ENCODE assay signal across 8 cellular contexts in genomic region chr19:21568816-21569496, GRCh38.
DNase-seq lines count a peak whose midpoint lies in the region; ATAC-seq and TF ChIP-seq lines count a peak whose summit lies in the region.

No MANE protein-coding gene starts in this region.

- in situ Hi-C loops in transverse colon (cut with MboI; ENCODE audit: low pct_ligation_motif_present in 1 of 4, low pct_unique_long_range_greater_than_20kb in 1 of 4, low sequenced_read_pairs in 3 of 4) (no loop called here), GM13977 (cut with MboI; ENCODE audit: low pct_unique_long_range_greater_than_20kb, low sequenced_read_pairs, unreplicated experiment) (no loop called here)

- no peaks in the 10 kb centered on the region for H3K27me3 ChIP-seq in gastroesophageal sphincter
- no peaks in the 10 kb centered on the region for H3K27me3 ChIP-seq in transverse colon

- no peaks in the 10 kb centered on the region for H3K36me3 ChIP-seq in gastroesophageal sphincter
- H3K36me3 ChIP-seq in transverse colon = no peaks in the 10 kb centered on the region

- peak; percentile 65 for DNase-seq in GM04503 (ENCODE audit: low read depth)
- peak; percentile 97 for DNase-seq in NCI-H748 (lab: John Stamatoyannopoulos, UW; ENCODE audit: unreplicated experiment)
- DNase-seq in activated effector memory CD4-positive, alpha-beta T cell treated with Interleukin-2 at 50 U/mL for 16 hours = peak; percentile 55
- peak; percentile 91 for DNase-seq in putamen (ENCODE audit: low spot score)
- DNase-seq in transverse colon = peak; percentile 81
- DNase-seq in GM13977 (ENCODE audit: low spot score) = no peak

- H3K4me1 ChIP-seq in gastroesophageal sphincter (no peaks in the 10 kb centered on the region), transverse colon (no peaks in the 10 kb centered on the region)

- H3K4me3 ChIP-seq in gastroesophageal sphincter (peak overlapping the region; percentile 29 to 52), transverse colon (peak overlapping the region in 3 of 4 donors; percentile 35 to 51 (median 46))

- TF ChIP-seq POLR2A in gastroesophageal sphincter (IDR thresholded peaks at IDR 0.05) (peak in 1 of 2 donors; percentile 40), transverse colon (IDR thresholded peaks at IDR 0.05) (no peak)

- TF ChIP-seq CTCF in gastroesophageal sphincter (IDR thresholded peaks at IDR 0.05) (no peak), transverse colon (IDR thresholded peaks at IDR 0.05) (no peak), GM13977 (IDR thresholded peaks at IDR 0.05; ENCODE audit: extremely low read depth, insufficient read depth, missing control alignments) (no peak)

- intact Hi-C loops in transverse colon (cut with DNase I; ENCODE audit: low total_unique reads) = no loop called here

- no peak for TF ChIP-seq EP300 in gastroesophageal sphincter (IDR thresholded peaks at IDR 0.05)
- no peak for TF ChIP-seq EP300 in transverse colon (IDR thresholded peaks at IDR 0.05; ENCODE audit: low read depth)

- WGBS in gastroesophageal sphincter (ENCODE audit: low coverage in 1 of 2), 2 donors = 45% methylated on average over 19 of the region's 21 CpGs; no CpG with 5 or more reads in 1 of the 2 donors
- 38 to 70% methylated on average over 4 to 21 of the region's 21 CpGs for WGBS in transverse colon (ENCODE audit: low coverage in 1 of 2), 2 donors

- ATAC-seq in gastroesophageal sphincter = peak; percentile 99
- no peak for ATAC-seq in GM21528 (IDR thresholded peaks at IDR 0.05; ENCODE audit: low FRiP score, unreplicated experiment)

- H3K9me3 ChIP-seq in gastroesophageal sphincter = peaks cover 0 to 31% (median 0%) of the 10 kb centered on the region in 3 donors
- H3K9me3 ChIP-seq in transverse colon = peaks cover 3 to 34% of the 10 kb centered on the region in 2 donors

- H3K27ac ChIP-seq in gastroesophageal sphincter (peak overlapping the region in 1 of 4 donors; percentile 83), transverse colon (peak overlapping the region in 3 of 4 donors; percentile 44 to 73 (median 72))
